1 cellular context compared by ENCODE assay signal in genomic region chr20:39960522-39961420, GRCh38.
TF ChIP-seq lines count a peak whose summit lies in the region.

No MANE protein-coding gene starts in this region.

TF ChIP-seq in GM23338, 12 proteins besides CTCF, POLR2A, EP300 and RAD21 (continued from another document):
- TF ChIP-seq REST (IDR thresholded peaks at IDR 0.05; ENCODE audit: unreplicated experiment) (no peak), ETS1 (IDR thresholded peaks at IDR 0.05) (no peak)
